ENCODE assay signal across 1 cellular context in the genomic region with DNA sequence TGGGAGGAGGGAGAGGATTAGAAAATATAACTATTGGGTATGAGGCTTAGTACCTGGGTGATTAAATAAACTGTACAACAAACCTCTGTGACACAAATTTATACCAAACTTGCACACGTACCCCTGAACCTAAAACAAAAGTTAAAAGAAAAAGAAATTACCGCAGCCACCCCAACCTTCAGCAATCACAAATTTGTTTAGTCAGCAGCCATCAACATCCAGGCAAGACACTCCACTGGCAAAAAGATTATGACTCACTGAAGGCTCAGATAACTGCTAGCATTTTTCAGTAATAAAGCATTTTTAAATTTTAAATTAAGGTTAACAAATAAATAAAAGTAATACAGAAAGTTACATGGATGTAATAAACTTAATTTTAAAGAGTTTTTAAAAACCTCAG.
TF ChIP-seq lines count a peak whose summit lies in the region.

No MANE protein-coding gene starts in this region.

TF ChIP-seq in HepG2, 621 proteins besides CTCF, POLR2A, EP300 and RAD21 (continued from another document):
- TF ChIP-seq, protein P1, sequence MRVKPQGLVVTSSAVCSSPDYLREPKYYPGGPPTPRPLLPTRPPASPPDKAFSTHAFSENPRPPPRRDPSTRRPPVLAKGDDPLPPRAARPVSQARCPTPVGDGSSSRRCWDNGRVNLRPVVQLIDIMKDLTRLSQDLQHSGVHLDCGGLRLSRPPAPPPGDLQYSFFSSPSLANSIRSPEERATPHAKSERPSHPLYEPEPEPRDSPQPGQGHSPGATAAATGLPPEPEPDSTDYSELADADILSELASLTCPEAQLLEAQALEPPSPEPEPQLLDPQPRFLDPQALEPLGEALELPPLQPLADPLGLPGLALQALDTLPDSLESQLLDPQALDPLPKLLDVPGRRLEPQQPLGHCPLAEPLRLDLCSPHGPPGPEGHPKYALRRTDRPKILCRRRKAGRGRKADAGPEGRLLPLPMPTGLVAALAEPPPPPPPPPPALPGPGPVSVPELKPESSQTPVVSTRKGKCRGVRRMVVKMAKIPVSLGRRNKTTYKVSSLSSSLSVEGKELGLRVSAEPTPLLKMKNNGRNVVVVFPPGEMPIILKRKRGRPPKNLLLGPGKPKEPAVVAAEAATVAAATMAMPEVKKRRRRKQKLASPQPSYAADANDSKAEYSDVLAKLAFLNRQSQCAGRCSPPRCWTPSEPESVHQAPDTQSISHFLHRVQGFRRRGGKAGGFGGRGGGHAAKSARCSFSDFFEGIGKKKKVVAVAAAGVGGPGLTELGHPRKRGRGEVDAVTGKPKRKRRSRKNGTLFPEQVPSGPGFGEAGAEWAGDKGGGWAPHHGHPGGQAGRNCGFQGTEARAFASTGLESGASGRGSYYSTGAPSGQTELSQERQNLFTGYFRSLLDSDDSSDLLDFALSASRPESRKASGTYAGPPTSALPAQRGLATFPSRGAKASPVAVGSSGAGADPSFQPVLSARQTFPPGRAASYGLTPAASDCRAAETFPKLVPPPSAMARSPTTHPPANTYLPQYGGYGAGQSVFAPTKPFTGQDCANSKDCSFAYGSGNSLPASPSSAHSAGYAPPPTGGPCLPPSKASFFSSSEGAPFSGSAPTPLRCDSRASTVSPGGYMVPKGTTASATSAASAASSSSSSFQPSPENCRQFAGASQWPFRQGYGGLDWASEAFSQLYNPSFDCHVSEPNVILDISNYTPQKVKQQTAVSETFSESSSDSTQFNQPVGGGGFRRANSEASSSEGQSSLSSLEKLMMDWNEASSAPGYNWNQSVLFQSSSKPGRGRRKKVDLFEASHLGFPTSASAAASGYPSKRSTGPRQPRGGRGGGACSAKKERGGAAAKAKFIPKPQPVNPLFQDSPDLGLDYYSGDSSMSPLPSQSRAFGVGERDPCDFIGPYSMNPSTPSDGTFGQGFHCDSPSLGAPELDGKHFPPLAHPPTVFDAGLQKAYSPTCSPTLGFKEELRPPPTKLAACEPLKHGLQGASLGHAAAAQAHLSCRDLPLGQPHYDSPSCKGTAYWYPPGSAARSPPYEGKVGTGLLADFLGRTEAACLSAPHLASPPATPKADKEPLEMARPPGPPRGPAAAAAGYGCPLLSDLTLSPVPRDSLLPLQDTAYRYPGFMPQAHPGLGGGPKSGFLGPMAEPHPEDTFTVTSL (CRISPR knock-in tag; IDR thresholded peaks at IDR 0.05; ENCODE audit: borderline replicate concordance) = no peak
TF ChIP-seq in HepG2: peak in this region for 2.
